1 cellular context compared by ENCODE assay signal in genomic region chr6:42392871-42393270, GRCh38.
TF ChIP-seq lines count a peak whose summit lies in the region.

No MANE protein-coding gene starts in this region.

TF ChIP-seq in GM12878, 131 proteins besides CTCF, POLR2A, EP300 and RAD21:
- TF ChIP-seq SIX5 (IDR thresholded peaks at IDR 0.05; ENCODE audit: low read depth, low read length, severe bottlenecking) (no peak), NRF1 (conservative IDR thresholded peaks at IDR 0.05; ENCODE audit: low read depth, low read length) (no peak), ELK1 (IDR thresholded peaks at IDR 0.05; ENCODE audit: low read depth, low read length) (no peak), BMI1 (IDR thresholded peaks at IDR 0.05; ENCODE audit: borderline replicate concordance) (no peak), TAF1 (IDR thresholded peaks at IDR 0.05; ENCODE audit: borderline replicate concordance, low read depth, low read length) (no peak), MLLT1 (IDR thresholded peaks at IDR 0.05) (0 out of 2 replicates have a peak, but pooled peaks have one; percentile 27)
- TF ChIP-seq, protein P1, sequence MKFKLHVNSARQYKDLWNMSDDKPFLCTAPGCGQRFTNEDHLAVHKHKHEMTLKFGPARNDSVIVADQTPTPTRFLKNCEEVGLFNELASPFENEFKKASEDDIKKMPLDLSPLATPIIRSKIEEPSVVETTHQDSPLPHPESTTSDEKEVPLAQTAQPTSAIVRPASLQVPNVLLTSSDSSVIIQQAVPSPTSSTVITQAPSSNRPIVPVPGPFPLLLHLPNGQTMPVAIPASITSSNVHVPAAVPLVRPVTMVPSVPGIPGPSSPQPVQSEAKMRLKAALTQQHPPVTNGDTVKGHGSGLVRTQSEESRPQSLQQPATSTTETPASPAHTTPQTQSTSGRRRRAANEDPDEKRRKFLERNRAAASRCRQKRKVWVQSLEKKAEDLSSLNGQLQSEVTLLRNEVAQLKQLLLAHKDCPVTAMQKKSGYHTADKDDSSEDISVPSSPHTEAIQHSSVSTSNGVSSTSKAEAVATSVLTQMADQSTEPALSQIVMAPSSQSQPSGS (IDR thresholded peaks at IDR 0.05; ENCODE audit: low read length): no peak
- TF ChIP-seq, protein P2, sequence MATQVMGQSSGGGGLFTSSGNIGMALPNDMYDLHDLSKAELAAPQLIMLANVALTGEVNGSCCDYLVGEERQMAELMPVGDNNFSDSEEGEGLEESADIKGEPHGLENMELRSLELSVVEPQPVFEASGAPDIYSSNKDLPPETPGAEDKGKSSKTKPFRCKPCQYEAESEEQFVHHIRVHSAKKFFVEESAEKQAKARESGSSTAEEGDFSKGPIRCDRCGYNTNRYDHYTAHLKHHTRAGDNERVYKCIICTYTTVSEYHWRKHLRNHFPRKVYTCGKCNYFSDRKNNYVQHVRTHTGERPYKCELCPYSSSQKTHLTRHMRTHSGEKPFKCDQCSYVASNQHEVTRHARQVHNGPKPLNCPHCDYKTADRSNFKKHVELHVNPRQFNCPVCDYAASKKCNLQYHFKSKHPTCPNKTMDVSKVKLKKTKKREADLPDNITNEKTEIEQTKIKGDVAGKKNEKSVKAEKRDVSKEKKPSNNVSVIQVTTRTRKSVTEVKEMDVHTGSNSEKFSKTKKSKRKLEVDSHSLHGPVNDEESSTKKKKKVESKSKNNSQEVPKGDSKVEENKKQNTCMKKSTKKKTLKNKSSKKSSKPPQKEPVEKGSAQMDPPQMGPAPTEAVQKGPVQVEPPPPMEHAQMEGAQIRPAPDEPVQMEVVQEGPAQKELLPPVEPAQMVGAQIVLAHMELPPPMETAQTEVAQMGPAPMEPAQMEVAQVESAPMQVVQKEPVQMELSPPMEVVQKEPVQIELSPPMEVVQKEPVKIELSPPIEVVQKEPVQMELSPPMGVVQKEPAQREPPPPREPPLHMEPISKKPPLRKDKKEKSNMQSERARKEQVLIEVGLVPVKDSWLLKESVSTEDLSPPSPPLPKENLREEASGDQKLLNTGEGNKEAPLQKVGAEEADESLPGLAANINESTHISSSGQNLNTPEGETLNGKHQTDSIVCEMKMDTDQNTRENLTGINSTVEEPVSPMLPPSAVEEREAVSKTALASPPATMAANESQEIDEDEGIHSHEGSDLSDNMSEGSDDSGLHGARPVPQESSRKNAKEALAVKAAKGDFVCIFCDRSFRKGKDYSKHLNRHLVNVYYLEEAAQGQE (IDR thresholded peaks at IDR 0.05; ENCODE audit: low read depth, low read length): no peak
